In the genomic region with DNA sequence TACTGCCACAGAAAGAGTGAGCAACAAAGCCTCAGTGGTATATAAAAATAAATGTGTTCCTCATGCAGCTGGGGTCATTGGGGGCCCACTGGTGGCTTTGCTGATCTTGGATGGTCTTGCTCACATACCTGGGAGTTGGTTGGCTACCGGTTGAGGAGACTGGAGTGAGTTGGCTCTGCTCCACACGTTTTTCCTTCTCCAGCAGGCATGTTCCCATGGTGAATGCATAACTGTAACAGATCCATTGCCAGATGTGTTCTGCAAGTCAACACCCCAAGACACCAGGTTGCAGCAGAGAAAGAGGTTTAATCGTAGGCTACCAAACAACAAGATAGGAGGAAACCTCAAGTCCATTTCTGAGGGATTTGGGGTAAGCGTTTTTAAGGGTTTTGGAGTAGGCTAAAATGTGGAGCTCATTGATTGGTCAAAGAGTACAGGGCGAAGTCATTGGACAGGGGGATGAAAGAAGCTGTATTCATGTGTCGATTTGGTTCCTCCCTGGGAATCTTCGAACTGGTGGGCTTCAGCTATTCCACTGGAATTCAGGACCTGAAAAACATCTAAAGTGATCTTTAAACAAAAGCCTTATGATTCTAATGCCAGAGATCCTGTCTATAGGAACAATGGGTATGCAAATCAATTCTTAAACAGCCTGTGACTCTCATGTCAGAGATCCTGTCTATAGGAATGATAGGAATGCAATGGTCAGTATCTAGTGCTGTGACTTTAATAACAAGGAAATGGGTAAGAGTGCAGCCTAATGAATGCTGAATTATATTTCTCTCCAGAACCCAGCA, we compare ENCODE assay signal across 1 cellular context.
TF ChIP-seq lines count a peak whose summit lies in the region.

No MANE protein-coding gene starts in this region.

TF ChIP-seq in GM23338, 12 proteins besides CTCF, POLR2A, EP300 and RAD21 (continued from another document):
- TF ChIP-seq NANOG (IDR thresholded peaks at IDR 0.05; ENCODE audit: borderline replicate concordance): no peak
- TF ChIP-seq EZH2phosphoT487 (IDR thresholded peaks at IDR 0.05; ENCODE audit: unreplicated experiment): no peak
- TF ChIP-seq JUNB (IDR thresholded peaks at IDR 0.05; ENCODE audit: unreplicated experiment): no peak
- TF ChIP-seq CREB1 (CRISPR knock-in tag; IDR thresholded peaks at IDR 0.05; ENCODE audit: low read depth): no peak
- TF ChIP-seq, protein P1, sequence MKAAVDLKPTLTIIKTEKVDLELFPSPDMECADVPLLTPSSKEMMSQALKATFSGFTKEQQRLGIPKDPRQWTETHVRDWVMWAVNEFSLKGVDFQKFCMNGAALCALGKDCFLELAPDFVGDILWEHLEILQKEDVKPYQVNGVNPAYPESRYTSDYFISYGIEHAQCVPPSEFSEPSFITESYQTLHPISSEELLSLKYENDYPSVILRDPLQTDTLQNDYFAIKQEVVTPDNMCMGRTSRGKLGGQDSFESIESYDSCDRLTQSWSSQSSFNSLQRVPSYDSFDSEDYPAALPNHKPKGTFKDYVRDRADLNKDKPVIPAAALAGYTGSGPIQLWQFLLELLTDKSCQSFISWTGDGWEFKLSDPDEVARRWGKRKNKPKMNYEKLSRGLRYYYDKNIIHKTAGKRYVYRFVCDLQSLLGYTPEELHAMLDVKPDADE (IDR thresholded peaks at IDR 0.05): no peak
- no peak for TF ChIP-seq ZNF114 (CRISPR knock-in tag; IDR thresholded peaks at IDR 0.05)
- no peak for TF ChIP-seq POLR2AphosphoS5 (IDR thresholded peaks at IDR 0.05; ENCODE audit: low read depth)
- no peak for TF ChIP-seq STAT1 (IDR thresholded peaks at IDR 0.05; ENCODE audit: unreplicated experiment)
- TF ChIP-seq, protein P2, sequence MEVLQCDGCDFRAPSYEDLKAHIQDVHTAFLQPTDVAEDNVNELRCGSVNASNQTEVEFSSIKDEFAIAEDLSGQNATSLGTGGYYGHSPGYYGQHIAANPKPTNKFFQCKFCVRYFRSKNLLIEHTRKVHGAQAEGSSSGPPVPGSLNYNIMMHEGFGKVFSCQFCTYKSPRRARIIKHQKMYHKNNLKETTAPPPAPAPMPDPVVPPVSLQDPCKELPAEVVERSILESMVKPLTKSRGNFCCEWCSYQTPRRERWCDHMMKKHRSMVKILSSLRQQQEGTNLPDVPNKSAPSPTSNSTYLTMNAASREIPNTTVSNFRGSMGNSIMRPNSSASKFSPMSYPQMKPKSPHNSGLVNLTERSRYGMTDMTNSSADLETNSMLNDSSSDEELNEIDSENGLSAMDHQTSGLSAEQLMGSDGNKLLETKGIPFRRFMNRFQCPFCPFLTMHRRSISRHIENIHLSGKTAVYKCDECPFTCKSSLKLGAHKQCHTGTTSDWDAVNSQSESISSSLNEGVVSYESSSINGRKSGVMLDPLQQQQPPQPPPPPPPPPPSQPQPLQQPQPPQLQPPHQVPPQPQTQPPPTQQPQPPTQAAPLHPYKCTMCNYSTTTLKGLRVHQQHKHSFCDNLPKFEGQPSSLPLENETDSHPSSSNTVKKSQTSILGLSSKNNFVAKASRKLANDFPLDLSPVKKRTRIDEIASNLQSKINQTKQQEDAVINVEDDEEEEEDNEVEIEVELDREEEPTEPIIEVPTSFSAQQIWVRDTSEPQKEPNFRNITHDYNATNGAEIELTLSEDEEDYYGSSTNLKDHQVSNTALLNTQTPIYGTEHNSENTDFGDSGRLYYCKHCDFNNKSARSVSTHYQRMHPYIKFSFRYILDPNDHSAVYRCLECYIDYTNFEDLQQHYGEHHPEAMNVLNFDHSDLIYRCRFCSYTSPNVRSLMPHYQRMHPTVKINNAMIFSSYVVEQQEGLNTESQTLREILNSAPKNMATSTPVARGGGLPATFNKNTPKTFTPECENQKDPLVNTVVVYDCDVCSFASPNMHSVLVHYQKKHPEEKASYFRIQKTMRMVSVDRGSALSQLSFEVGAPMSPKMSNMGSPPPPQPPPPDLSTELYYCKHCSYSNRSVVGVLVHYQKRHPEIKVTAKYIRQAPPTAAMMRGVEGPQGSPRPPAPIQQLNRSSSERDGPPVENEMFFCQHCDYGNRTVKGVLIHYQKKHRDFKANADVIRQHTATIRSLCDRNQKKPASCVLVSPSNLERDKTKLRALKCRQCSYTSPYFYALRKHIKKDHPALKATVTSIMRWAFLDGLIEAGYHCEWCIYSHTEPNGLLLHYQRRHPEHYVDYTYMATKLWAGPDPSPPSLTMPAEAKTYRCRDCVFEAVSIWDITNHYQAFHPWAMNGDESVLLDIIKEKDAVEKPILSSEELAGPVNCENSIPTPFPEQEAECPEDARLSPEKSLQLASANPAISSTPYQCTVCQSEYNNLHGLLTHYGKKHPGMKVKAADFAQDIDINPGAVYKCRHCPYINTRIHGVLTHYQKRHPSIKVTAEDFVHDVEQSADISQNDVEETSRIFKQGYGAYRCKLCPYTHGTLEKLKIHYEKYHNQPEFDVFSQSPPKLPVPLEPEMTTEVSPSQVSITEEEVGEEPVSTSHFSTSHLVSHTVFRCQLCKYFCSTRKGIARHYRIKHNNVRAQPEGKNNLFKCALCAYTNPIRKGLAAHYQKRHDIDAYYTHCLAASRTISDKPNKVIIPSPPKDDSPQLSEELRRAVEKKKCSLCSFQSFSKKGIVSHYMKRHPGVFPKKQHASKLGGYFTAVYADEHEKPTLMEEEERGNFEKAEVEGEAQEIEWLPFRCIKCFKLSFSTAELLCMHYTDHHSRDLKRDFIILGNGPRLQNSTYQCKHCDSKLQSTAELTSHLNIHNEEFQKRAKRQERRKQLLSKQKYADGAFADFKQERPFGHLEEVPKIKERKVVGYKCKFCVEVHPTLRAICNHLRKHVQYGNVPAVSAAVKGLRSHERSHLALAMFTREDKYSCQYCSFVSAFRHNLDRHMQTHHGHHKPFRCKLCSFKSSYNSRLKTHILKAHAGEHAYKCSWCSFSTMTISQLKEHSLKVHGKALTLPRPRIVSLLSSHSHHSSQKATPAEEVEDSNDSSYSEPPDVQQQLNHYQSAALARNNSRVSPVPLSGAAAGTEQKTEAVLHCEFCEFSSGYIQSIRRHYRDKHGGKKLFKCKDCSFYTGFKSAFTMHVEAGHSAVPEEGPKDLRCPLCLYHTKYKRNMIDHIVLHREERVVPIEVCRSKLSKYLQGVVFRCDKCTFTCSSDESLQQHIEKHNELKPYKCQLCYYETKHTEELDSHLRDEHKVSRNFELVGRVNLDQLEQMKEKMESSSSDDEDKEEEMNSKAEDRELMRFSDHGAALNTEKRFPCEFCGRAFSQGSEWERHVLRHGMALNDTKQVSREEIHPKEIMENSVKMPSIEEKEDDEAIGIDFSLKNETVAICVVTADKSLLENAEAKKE (CRISPR knock-in tag; IDR thresholded peaks at IDR 0.05): no peak
